In the genomic region with DNA sequence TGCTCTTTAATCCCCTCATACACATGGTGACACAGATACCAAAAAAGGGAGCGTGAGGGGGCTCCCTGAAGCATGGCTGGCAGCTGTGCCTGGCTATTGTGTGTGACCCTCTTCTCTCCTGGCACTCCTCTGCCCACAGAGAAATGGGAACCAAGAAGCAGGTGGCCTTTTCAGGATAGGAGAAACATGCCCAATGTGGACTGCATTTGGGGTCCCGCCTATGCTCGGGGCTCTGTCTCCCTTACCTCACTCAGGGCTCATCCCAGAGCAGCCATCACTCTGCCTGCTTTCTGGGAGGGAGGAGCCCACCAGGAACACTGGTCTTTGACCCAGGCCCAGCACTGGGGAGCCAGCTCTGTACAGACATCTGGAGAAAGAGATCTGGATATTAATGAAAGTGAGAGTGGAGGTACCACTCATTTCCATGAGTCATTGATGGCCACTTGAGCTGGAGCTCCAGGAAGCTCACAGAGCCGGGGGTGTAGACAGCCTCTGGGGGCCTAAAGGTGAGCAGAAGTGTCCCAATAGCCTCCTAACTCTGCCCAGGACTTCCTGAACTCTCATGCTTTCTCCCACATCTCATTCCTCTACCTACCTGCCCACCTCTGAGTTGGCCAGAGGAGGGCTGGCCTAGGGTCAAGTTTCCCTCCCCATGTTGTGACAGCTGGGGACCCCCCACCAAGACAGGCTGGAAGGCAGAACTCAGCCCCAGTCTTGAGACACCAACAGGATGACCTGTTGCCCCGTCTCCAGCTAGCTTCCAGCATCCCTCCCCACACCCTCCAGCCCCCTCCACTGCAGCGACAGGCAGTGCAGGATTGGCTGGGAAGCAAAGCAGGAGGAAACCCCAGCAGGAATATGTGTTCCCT, we compare ENCODE assay signal across 25 cellular contexts. TPM values are rescaled to one million over a fixed set of nuclear protein-coding genes. Genes with fewer than 3 reads are reported as not detected.
DNase-seq lines count a peak whose midpoint lies in the region; ATAC-seq and TF ChIP-seq lines count a peak whose summit lies in the region.
"Had no signal": no experiment of that assay in that cellular context is flagged by ENCODE, and none has a peak within 500 bp of the region (broad histone marks: within the 10 kb centered on the region; RNA-seq: fewer than 3 reads in every experiment).

No MANE protein-coding gene starts in this region.

- TF ChIP-seq CTCF in esophagus muscularis mucosa (IDR thresholded peaks at IDR 0.05) = no peak
- no peak for TF ChIP-seq CTCF in vagina (IDR thresholded peaks at IDR 0.05)

- DNase-seq in activated CD8-positive, alpha-beta memory T cell treated with anti-CD3 and anti-CD28 coated beads, Interleukin-2, amount 10 ng/mL, durations not matched to agents 7 days and 5 days = peak; percentile 28
- DNase-seq in activated CD8-positive, alpha-beta memory T cell treated with anti-CD3 and anti-CD28 coated beads for 24 hours = no peak
- DNase-seq in esophagus muscularis mucosa (ENCODE audit: extremely low spot score) = peak; percentile 89
- peak; percentile 73 for DNase-seq in mesenteric fat pad (ENCODE audit: low spot score)
- peak; percentile 34 to 70 for DNase-seq in vagina (ENCODE audit: extremely low spot score in 2 of 2)
- DNase-seq in DMS79 (lab: John Stamatoyannopoulos, UW) = no peak
- DNase-seq: 8988T; ACHN; BE2C; CD8-positive, alpha-beta memory T cell; DMS 273 treated with DMSO at 0.1 percent for 48 hours; GOT3; HCEC 1CT; NCI-H1092; NCI-H1417 treated with DMSO at 0.1 percent for 48 hours; NCI-H1694 treated with DMSO at 0.1 percent for 48 hours; NCI-H2081 treated with DMSO at 0.1 percent for 48 hours; NCI-H69; RPMI8226; SHP77 had no signal

- H3K36me3 ChIP-seq in esophagus muscularis mucosa (no peaks in the 10 kb centered on the region), vagina (no peaks in the 10 kb centered on the region)
- H3K36me3 ChIP-seq: BE2C had no signal

- intact Hi-C loops in esophagus muscularis mucosa (cut with DNase I) = no loop called here
- intact Hi-C loops in vagina (cut with DNase I) = no loop called here

- no peaks in the 10 kb centered on the region for H3K9me3 Mint-ChIP-seq in activated CD8-positive, alpha-beta memory T cell treated with anti-CD3 and anti-CD28 coated beads, Interleukin-2, amount 10 ng/mL, durations not matched to agents 7 days and 5 days (ENCODE audit: low read depth)

- H3K27me3 Mint-ChIP-seq in activated CD8-positive, alpha-beta memory T cell treated with anti-CD3 and anti-CD28 coated beads, Interleukin-2, amount 10 ng/mL, durations not matched to agents 7 days and 5 days = peaks cover 8% of the 10 kb centered on the region

- no peak for ATAC-seq in activated CD8-positive, alpha-beta memory T cell treated with anti-CD3 and anti-CD28 coated beads, Interleukin-2, amount 10 ng/mL, durations not matched to agents 7 days and 5 days
- no peak for ATAC-seq in HG03039 (IDR thresholded peaks at IDR 0.05; ENCODE audit: unreplicated experiment)
- no peak for ATAC-seq in GM21381 (IDR thresholded peaks at IDR 0.05; ENCODE audit: unreplicated experiment)

- no peak overlapping the region for H3K4me3 Mint-ChIP-seq in activated CD8-positive, alpha-beta memory T cell treated with anti-CD3 and anti-CD28 coated beads, Interleukin-2, amount 10 ng/mL, durations not matched to agents 7 days and 5 days
- H3K4me3 Mint-ChIP-seq: CD14-positive monocyte; CD8-positive, alpha-beta memory T cell had no signal

- H3K9me3 ChIP-seq in esophagus muscularis mucosa (peaks cover 0 to 31% (median 19%) of the 10 kb centered on the region in 4 donors), vagina (no peaks in the 10 kb centered on the region)
- H3K9me3 ChIP-seq: BE2C had no signal

- TF ChIP-seq EP300 in esophagus muscularis mucosa (IDR thresholded peaks at IDR 0.05) = no peak

- no peak overlapping the region for H3K4me3 ChIP-seq in esophagus muscularis mucosa
- no peak overlapping the region for H3K4me3 ChIP-seq in vagina

- 71% methylated on average over 6 of the region's 6 CpGs for WGBS in esophagus muscularis mucosa

- H3K4me1 ChIP-seq in esophagus muscularis mucosa (no peaks in the 10 kb centered on the region), vagina (no peaks in the 10 kb centered on the region)
- H3K4me1 ChIP-seq: BE2C had no signal

- H3K27me3 ChIP-seq in esophagus muscularis mucosa = peaks cover 0 to 13% (median 0%) of the 10 kb centered on the region in 4 donors
- H3K27me3 ChIP-seq in vagina = no peaks in the 10 kb centered on the region
- H3K27me3 ChIP-seq: BE2C had no signal

- CTCF ChIA-PET in activated CD8-positive, alpha-beta memory T cell treated with anti-CD3 and anti-CD28 coated beads, Interleukin-2, amount 10 ng/mL, durations not matched to agents 7 days and 5 days (lab: Charles Lee) = no interaction called here

- no peaks in the 10 kb centered on the region for H3K36me3 Mint-ChIP-seq in activated CD8-positive, alpha-beta memory T cell treated with anti-CD3 and anti-CD28 coated beads, Interleukin-2, amount 10 ng/mL, durations not matched to agents 7 days and 5 days

- no peak overlapping the region for H3K27ac Mint-ChIP-seq in activated CD8-positive, alpha-beta memory T cell treated with anti-CD3 and anti-CD28 coated beads, Interleukin-2, amount 10 ng/mL, durations not matched to agents 7 days and 5 days

- peaks cover 6% of the 10 kb centered on the region for H3K4me1 Mint-ChIP-seq in activated CD8-positive, alpha-beta memory T cell treated with anti-CD3 and anti-CD28 coated beads, Interleukin-2, amount 10 ng/mL, durations not matched to agents 7 days and 5 days
- H3K4me1 Mint-ChIP-seq: CD8-positive, alpha-beta memory T cell had no signal

- no peak for TF ChIP-seq POLR2A in esophagus muscularis mucosa (IDR thresholded peaks at IDR 0.05; ENCODE audit: low read depth)
- TF ChIP-seq POLR2A in vagina (IDR thresholded peaks at IDR 0.05) = no peak

- H3K27ac ChIP-seq in esophagus muscularis mucosa (replicated peaks in 1 of 4) (no peak overlapping the region), vagina (no peak overlapping the region)
- H3K27ac ChIP-seq: HL-60 had no signal

RNA-seq across cellular contexts. Expression of a gene that starts 42.6 kb away (rescaled TPM):
- total RNA-seq in activated CD8-positive, alpha-beta memory T cell treated with anti-CD3 and anti-CD28 coated beads, Interleukin-2, amount 10 ng/mL, durations not matched to agents 7 days and 5 days = not detected
- total RNA-seq in esophagus muscularis mucosa (not detected), mesenteric fat pad (not detected), vagina (not detected)
- total RNA-seq: CD8-positive, alpha-beta memory T cell; NCI-H460 had no signal

RNA-seq across cellular contexts. Expression of a gene that starts 54.3 kb away (rescaled TPM):
- not detected for total RNA-seq in activated CD8-positive, alpha-beta memory T cell treated with anti-CD3 and anti-CD28 coated beads, Interleukin-2, amount 10 ng/mL, durations not matched to agents 7 days and 5 days
- total RNA-seq in esophagus muscularis mucosa (under 1 TPM in 2 of 4 donors, not detected in 2; 0.06 to 0.42 TPM), mesenteric fat pad (not detected), vagina (not detected)
- total RNA-seq: CD8-positive, alpha-beta memory T cell; NCI-H460 had no signal

Comparison
In these comparisons a context has a peak if more than half of its experiments do, and no peak if none do; other contexts are left out.
1. DNase-seq: peak in activated CD8-positive, alpha-beta memory T cell treated with anti-CD3 and anti-CD28 coated beads, Interleukin-2, amount 10 ng/mL, durations not matched to agents 7 days and 5 days (single experiment), esophagus muscularis mucosa (single experiment), mesenteric fat pad (single experiment) and vagina (2 of 2); none in activated CD8-positive, alpha-beta memory T cell treated with anti-CD3 and anti-CD28 coated beads for 24 hours (single experiment) and DMS79 (single experiment).